Comparison of ENCODE assay signal across 31 cellular contexts in the genomic region with DNA sequence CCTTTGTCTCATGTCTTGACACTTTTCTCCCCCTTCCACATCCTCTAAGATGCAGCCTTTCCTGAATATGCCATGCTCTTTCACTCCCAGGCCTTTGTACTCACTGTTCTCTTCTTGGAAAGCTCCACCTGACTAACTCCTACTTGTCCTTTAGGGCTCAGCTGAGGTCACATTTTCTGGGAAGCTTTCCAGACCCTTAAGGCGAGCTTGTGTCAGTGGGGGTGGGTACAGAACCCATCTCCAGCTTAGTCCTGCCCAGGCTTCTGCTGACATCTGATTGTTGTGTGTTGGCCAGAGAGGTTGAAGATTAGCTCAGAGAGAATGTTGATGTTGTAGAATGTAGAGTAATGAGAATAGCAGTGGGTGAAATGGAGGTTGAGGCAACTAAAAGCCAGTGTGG. TPM values are rescaled to one million over a fixed set of nuclear protein-coding genes. Genes with fewer than 3 reads are reported as not detected.
DNase-seq lines count a peak whose midpoint lies in the region; ATAC-seq, FAIRE-seq and TF ChIP-seq lines count a peak whose summit lies in the region.
"Had no signal": no experiment of that assay in that cellular context is flagged by ENCODE, and none has a peak within 500 bp of the region (broad histone marks: within the 10 kb centered on the region; RNA-seq: fewer than 3 reads in every experiment).

No MANE protein-coding gene starts in this region.

- ATAC-seq in HG02678 (IDR thresholded peaks at IDR 0.05; ENCODE audit: unreplicated experiment): no peak
- ATAC-seq: activated naive CD4-positive, alpha-beta T cell treated with anti-CD3 and anti-CD28 coated beads, Interleukin-2, amount 50 U/mL, for 72 hours; GM12878 had no signal

- peaks cover 9% of the 10 kb centered on the region for H3K36me3 Mint-ChIP-seq in activated naive CD4-positive, alpha-beta T cell treated with anti-CD3 and anti-CD28 coated beads, Interleukin-2, amount 50 U/mL, for 24 hours

- TF ChIP-seq RAD21 in SK-N-SH (IDR thresholded peaks at IDR 0.05; ENCODE audit: low read length): no peak

- H3K9me2 ChIP-seq in SK-N-SH: no peaks in the 10 kb centered on the region

- no peak overlapping the region for H3K4me3 ChIP-seq in fibroblast of mammary gland (ENCODE audit: control insufficient read depth, low read depth, low read length)
- H3K4me3 ChIP-seq in SK-N-SH (ENCODE audit: low read depth in 2 of 2, low read length in 1 of 2): no peak overlapping the region
- H3K4me3 ChIP-seq: ascending aorta, coronary artery, esophagus squamous epithelium, GM12878, prostate gland, SK-N-MC had no signal

- peaks cover 0 to 5% of the 10 kb centered on the region in 2 experiments; a peak in 1 of 4 replicates for H3K4me1 ChIP-seq in SK-N-SH (ENCODE audit: control insufficient read depth in 1 of 2, insufficient read depth in 2 of 2, low read depth in 1 of 2, low read length in 1 of 2)
- H3K4me1 ChIP-seq: BE2C, prostate gland had no signal

- peaks cover 45% of the 10 kb centered on the region for H3K4me1 Mint-ChIP-seq in activated naive CD4-positive, alpha-beta T cell treated with anti-CD3 and anti-CD28 coated beads, Interleukin-2, amount 50 U/mL, for 24 hours

- peaks cover 19% of the 10 kb centered on the region for H3K79me2 ChIP-seq in SK-N-SH (ENCODE audit: insufficient read depth)

- no peak for DNase-seq in activated naive CD4-positive, alpha-beta T cell treated with Interleukin-2 at 50 U/mL for 16 hours
- peak; percentile 5 for DNase-seq in RCC 7860 (ENCODE audit: low spot score)
- DNase-seq in fibroblast of mammary gland (ENCODE audit: low read depth): peak; percentile 47
- no peak for DNase-seq in COR-L47 (lab: John Stamatoyannopoulos, UW)
- DNase-seq in SK-N-SH: no peak
- DNase-seq in RPMI8226: no peak
- DNase-seq: activated CD4-positive, alpha-beta T cell treated with anti-CD3 and anti-CD28 coated beads, Interleukin-2, amount 10 ng/mL, durations not matched to agents 24 days and 14 days; BE2C; endodermal cell; esophagus squamous epithelium; hypothalamus; immature natural killer cell; KG1; MM.1S; NCI-H1436; NCI-H2107; NCI-H446; NCI-H82; stimulated activated CD4-positive, alpha-beta T cell treated with anti-CD3 and anti-CD28 coated beads, Interleukin-15, amount 100 ng/mL, for 24 hours; stimulated activated naive CD4-positive, alpha-beta T cell treated with Interleukin-2 at 50 U/mL for 16 hours had no signal

- TF ChIP-seq EP300 in SK-N-SH (IDR thresholded peaks at IDR 0.05; ENCODE audit: borderline replicate concordance in 1 of 2, low read depth in 1 of 2, low read length in 1 of 2): no peak

- CTCF ChIA-PET in SK-N-SH (lab: Yijun Ruan, JAX): interaction anchor here (1.0 kb wide), 1 partner anchor 129 kb away, joined by 3 read pairs; no protein-coding TSS in a partner anchor

- POLR2A ChIA-PET in SK-N-SH (lab: Yijun Ruan, JAX): no interaction called here

- FAIRE-seq in RCC 7860 (lab: Jason Lieb, UNC): no peak
- FAIRE-seq: GM12878, HTR-8/SVneo had no signal

- no peaks in the 10 kb centered on the region for H3K27me3 ChIP-seq in SK-N-SH (ENCODE audit: insufficient read depth)
- H3K27me3 ChIP-seq: ascending aorta, BE2C, esophagus squamous epithelium had no signal

- H3K36me3 ChIP-seq in SK-N-SH (replicated peaks in 1 of 2; ENCODE audit: control insufficient read depth in 1 of 2, insufficient read depth in 2 of 2, low read length in 1 of 2): peaks cover 7 to 12% of the 10 kb centered on the region in 2 experiments
- H3K36me3 ChIP-seq: prostate gland had no signal

- no peaks in the 10 kb centered on the region for H3K27me3 Mint-ChIP-seq in activated naive CD4-positive, alpha-beta T cell treated with anti-CD3 and anti-CD28 coated beads, Interleukin-2, amount 50 U/mL, for 24 hours
- H3K27me3 Mint-ChIP-seq: activated CD4-positive, alpha-beta T cell treated with anti-CD3 and anti-CD28 coated beads, Interleukin-2, amount 10 ng/mL, durations not matched to agents 24 days and 14 days had no signal

- TF ChIP-seq CTCF in fibroblast of mammary gland (conservative IDR thresholded peaks at IDR 0.05; ENCODE audit: control insufficient read depth, insufficient read depth, low read depth, low read length): no peak
- TF ChIP-seq CTCF in SK-N-SH (IDR thresholded peaks at IDR 0.05): no peak

- H3K4me2 ChIP-seq in SK-N-SH: no peak overlapping the region

- H3F3A ChIP-seq in SK-N-SH (replicated peaks; ENCODE audit: insufficient read depth): peaks cover 18% of the 10 kb centered on the region

- peak overlapping the region; percentile 92 for H3K27ac Mint-ChIP-seq in activated naive CD4-positive, alpha-beta T cell treated with anti-CD3 and anti-CD28 coated beads, Interleukin-2, amount 50 U/mL, for 24 hours
- H3K27ac Mint-ChIP-seq: activated CD4-positive, alpha-beta T cell treated with anti-CD3 and anti-CD28 coated beads, Interleukin-2, amount 10 ng/mL, durations not matched to agents 24 days and 14 days; activated naive CD4-positive, alpha-beta T cell treated with anti-CD3 and anti-CD28 coated beads, Interleukin-2, amount 50 U/mL, for 72 hours; activated T-helper 1 cell treated with anti-CD3 and anti-CD28 coated beads, Interleukin-12 subunit alpha, Interleukin-12 subunit beta, Interleukin-2, Interleukin-4 antibody, amounts not matched to agents 30 ng/mL and 10 ng/mL and 1 ng/mL, durations not matched to agents 14 hours and 24 hours and 36 hours; endodermal cell had no signal

- H4K20me1 ChIP-seq in SK-N-SH (ENCODE audit: insufficient read depth): no peaks in the 10 kb centered on the region

- no peaks in the 10 kb centered on the region for H3K9me3 ChIP-seq in SK-N-SH
- H3K9me3 ChIP-seq: ascending aorta, BE2C, esophagus squamous epithelium, prostate gland had no signal

- H3K27ac ChIP-seq in SK-N-SH (ENCODE audit: low read depth in 2 of 2, low read length in 1 of 2): no peak overlapping the region
- H3K27ac ChIP-seq: ascending aorta, coronary artery, esophagus squamous epithelium, prostate gland, SK-N-MC, VCaP had no signal

- no peak overlapping the region for H3K4me3 Mint-ChIP-seq in activated naive CD4-positive, alpha-beta T cell treated with anti-CD3 and anti-CD28 coated beads, Interleukin-2, amount 50 U/mL, for 24 hours
- H3K4me3 Mint-ChIP-seq: activated CD4-positive, alpha-beta T cell treated with anti-CD3 and anti-CD28 coated beads, Interleukin-2, amount 10 ng/mL, durations not matched to agents 24 days and 14 days; activated T-helper 1 cell treated with anti-CD3 and anti-CD28 coated beads, Interleukin-12 subunit alpha, Interleukin-12 subunit beta, Interleukin-2, Interleukin-4 antibody, amounts not matched to agents 30 ng/mL and 10 ng/mL and 1 ng/mL, durations not matched to agents 14 hours and 24 hours and 36 hours; endodermal cell; immature natural killer cell had no signal

- H2AFZ ChIP-seq in SK-N-SH (ENCODE audit: low read depth): no peak overlapping the region

- H3K9me3 Mint-ChIP-seq in activated naive CD4-positive, alpha-beta T cell treated with anti-CD3 and anti-CD28 coated beads, Interleukin-2, amount 50 U/mL, for 24 hours: no peaks in the 10 kb centered on the region
- H3K9me3 Mint-ChIP-seq: activated CD4-positive, alpha-beta T cell treated with anti-CD3 and anti-CD28 coated beads, Interleukin-2, amount 10 ng/mL, durations not matched to agents 24 days and 14 days; activated naive CD4-positive, alpha-beta T cell treated with anti-CD3 and anti-CD28 coated beads, Interleukin-2, amount 50 U/mL, for 72 hours; activated T-helper 1 cell treated with anti-CD3 and anti-CD28 coated beads, Interleukin-12 subunit alpha, Interleukin-12 subunit beta, Interleukin-2, Interleukin-4 antibody, amounts not matched to agents 30 ng/mL and 10 ng/mL and 1 ng/mL, durations not matched to agents 14 hours and 24 hours and 36 hours; endodermal cell; immature natural killer cell had no signal

- H3K9ac ChIP-seq in SK-N-SH: no peak overlapping the region

- 81% methylated on average over 1 of the region's 1 CpG for WGBS in SK-N-SH (ENCODE audit: low lambda C conversion rate)

TF ChIP-seq in SK-N-SH, 30 proteins besides CTCF, POLR2A, EP300 and RAD21 (continues in another document):
- TF ChIP-seq, protein P1, sequence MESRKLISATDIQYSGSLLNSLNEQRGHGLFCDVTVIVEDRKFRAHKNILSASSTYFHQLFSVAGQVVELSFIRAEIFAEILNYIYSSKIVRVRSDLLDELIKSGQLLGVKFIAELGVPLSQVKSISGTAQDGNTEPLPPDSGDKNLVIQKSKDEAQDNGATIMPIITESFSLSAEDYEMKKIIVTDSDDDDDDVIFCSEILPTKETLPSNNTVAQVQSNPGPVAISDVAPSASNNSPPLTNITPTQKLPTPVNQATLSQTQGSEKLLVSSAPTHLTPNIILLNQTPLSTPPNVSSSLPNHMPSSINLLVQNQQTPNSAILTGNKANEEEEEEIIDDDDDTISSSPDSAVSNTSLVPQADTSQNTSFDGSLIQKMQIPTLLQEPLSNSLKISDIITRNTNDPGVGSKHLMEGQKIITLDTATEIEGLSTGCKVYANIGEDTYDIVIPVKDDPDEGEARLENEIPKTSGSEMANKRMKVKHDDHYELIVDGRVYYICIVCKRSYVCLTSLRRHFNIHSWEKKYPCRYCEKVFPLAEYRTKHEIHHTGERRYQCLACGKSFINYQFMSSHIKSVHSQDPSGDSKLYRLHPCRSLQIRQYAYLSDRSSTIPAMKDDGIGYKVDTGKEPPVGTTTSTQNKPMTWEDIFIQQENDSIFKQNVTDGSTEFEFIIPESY (IDR thresholded peaks at IDR 0.05; ENCODE audit: borderline replicate concordance, low read depth): no peak
- no peak for TF ChIP-seq TEAD4 (IDR thresholded peaks at IDR 0.05; ENCODE audit: borderline replicate concordance, insufficient read depth)
- TF ChIP-seq FOXM1 (IDR thresholded peaks at IDR 0.05; ENCODE audit: low read depth): no peak
- no peak for TF ChIP-seq TCF12 (IDR thresholded peaks at IDR 0.05)
- TF ChIP-seq POLR2AphosphoS5 (IDR thresholded peaks at IDR 0.05; ENCODE audit: low read depth, low read length): no peak
- TF ChIP-seq FOXJ3 (CRISPR knock-in tag; IDR thresholded peaks at IDR 0.05): no peak
- no peak for TF ChIP-seq RFX5 (IDR thresholded peaks at IDR 0.05; ENCODE audit: low read length)

RNA-seq across cellular contexts. Expression of a gene that starts 2.9 kb away (rescaled TPM):
- polyA plus RNA-seq in SK-N-SH (2012; rRNA removed): 23.0 and 28.7 TPM in 2 replicates
- 21.6 and 24.8 TPM in 2 replicates for polyA plus RNA-seq in SK-N-SH (2012; cell fraction: cytosol; rRNA removed)
- 22.6 and 32.2 TPM in 2 replicates for polyA plus RNA-seq in SK-N-SH (2012; cell fraction: nucleus; rRNA removed)

RNA-seq across cellular contexts. Expression of a gene that starts 7.3 kb away (rescaled TPM):
- 10.3 and 10.8 TPM in 2 replicates for polyA plus RNA-seq in SK-N-SH (2012; rRNA removed)
- 10.6 and 11.1 TPM in 2 replicates for polyA plus RNA-seq in SK-N-SH (2012; cell fraction: cytosol; rRNA removed)
- 12.7 and 13.1 TPM in 2 replicates for polyA plus RNA-seq in SK-N-SH (2012; cell fraction: nucleus; rRNA removed)

RNA-seq across cellular contexts. Expression of a gene that starts 7.8 kb away (rescaled TPM):
- polyA plus RNA-seq in SK-N-SH (2012; rRNA removed): 28.0 and 33.2 TPM in 2 replicates
- polyA plus RNA-seq in SK-N-SH (2012; cell fraction: cytosol; rRNA removed): 21.1 and 21.7 TPM in 2 replicates
- polyA plus RNA-seq in SK-N-SH (2012; cell fraction: nucleus; rRNA removed): 65.6 and 65.7 TPM in 2 replicates

RNA-seq across cellular contexts. Expression of a gene that starts 12.9 kb away (rescaled TPM):
- polyA plus RNA-seq in SK-N-SH (2012; rRNA removed): 1.7 and 2.3 TPM in 2 replicates
- 0.41 and 0.59 TPM in 2 replicates for polyA plus RNA-seq in SK-N-SH (2012; cell fraction: cytosol; rRNA removed)
- polyA plus RNA-seq in SK-N-SH (2012; cell fraction: nucleus; rRNA removed): 19.4 TPM in 2 replicates
- polyA plus RNA-seq: immature natural killer cell had no signal

RNA-seq across cellular contexts. Expression of a gene that starts 24.8 kb away (rescaled TPM):
- polyA plus RNA-seq in SK-N-SH (2012; rRNA removed): 21.2 and 24.2 TPM in 2 replicates
- 11.5 and 17.1 TPM in 2 replicates for polyA plus RNA-seq in SK-N-SH (2012; cell fraction: cytosol; rRNA removed)
- 37.4 and 43.9 TPM in 2 replicates for polyA plus RNA-seq in SK-N-SH (2012; cell fraction: nucleus; rRNA removed)

Comparison
In these comparisons a context has a peak if more than half of its experiments do, and no peak if none do; other contexts are left out.
1. DNase-seq: peak in RCC 7860 (single experiment) and fibroblast of mammary gland (single experiment); none in activated naive CD4-positive, alpha-beta T cell treated with Interleukin-2 at 50 U/mL for 16 hours (single experiment), COR-L47 (single experiment), SK-N-SH (single experiment) and RPMI8226 (single experiment).